ENCODE assay signal across 1 cellular context in the genomic region with DNA sequence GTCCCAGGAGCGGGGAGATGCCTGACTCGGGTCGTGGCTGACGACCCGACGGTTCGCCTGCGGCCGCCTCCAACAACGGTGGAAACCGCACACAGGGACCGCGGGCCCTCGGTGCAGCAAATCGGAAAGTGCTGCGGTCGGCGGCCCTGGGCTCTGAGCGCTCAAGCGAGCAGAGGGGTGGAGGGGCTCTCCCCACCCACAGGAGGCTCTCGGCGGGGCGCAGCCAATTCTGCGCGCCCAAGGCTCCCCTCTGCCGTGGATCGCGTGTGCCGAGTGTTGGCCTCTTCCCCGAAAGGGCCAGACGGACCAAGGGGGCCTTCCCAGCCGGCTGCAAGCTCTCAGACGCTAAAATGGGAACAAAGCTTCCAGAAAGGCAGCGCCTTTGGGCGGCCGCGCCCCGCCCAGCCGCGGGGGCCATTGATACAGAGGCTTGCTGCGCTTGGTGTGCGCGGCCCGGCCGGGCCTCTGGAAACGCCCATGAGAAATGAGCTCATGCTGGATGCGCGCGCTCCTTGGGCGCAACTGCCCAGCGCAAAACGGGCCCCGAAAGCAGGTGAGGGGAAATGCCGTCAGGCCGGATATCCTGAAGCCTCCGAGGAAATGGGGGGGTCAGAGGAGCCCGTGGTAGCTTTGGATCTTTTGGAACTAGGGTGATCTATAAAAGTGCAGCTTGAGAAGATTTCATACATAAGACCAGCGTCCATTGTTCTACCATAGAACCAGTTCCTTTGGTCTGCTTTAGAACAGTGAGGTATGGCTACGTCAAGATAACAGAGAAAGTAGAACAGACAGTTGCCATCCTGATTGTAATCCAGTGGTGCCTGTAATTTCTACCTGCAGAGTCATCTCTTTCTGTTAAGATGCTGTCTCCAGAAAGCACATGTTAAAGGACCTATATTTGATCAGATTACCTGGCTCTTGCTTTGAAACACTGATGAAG.
TF ChIP-seq lines count a peak whose summit lies in the region.

No MANE protein-coding gene starts in this region.

TF ChIP-seq in HEK293, 187 proteins besides CTCF, POLR2A, EP300 and RAD21 (continued from another document):
- TF ChIP-seq KLF9 (tag by site-specific recombination; IDR thresholded peaks at IDR 0.05; ENCODE audit: low read depth) (peak; percentile 79), ZNF391 (tag by site-specific recombination; IDR thresholded peaks at IDR 0.05; ENCODE audit: borderline replicate concordance, low read depth) (no peak; the same call in 1 of the 2 replicates), ZNF837 (tag by site-specific recombination; IDR thresholded peaks at IDR 0.05) (no peak), ZNF341 (tag by site-specific recombination; IDR thresholded peaks at IDR 0.05; ENCODE audit: low read depth) (0 out of 2 replicates have a peak, but pooled peaks have one; percentile 28), ZNF221 (tag by site-specific recombination; IDR thresholded peaks at IDR 0.05; ENCODE audit: borderline replicate concordance) (no peak), KLF1 (tag by site-specific recombination; IDR thresholded peaks at IDR 0.05) (peak; percentile 64), ZXDB (tag by site-specific recombination; IDR thresholded peaks at IDR 0.05) (peak; percentile 59), ZNF549 (tag by site-specific recombination; IDR thresholded peaks at IDR 0.05) (no peak), OVOL3 (tag by site-specific recombination; IDR thresholded peaks at IDR 0.05) (no peak), ZBTB7A (tag by site-specific recombination; IDR thresholded peaks at IDR 0.05; ENCODE audit: low read depth) (0 out of 2 replicates have a peak, but pooled peaks have one; percentile 42), KLF10 (tag by site-specific recombination; IDR thresholded peaks at IDR 0.05) (peak; percentile 91), ZNF324 (tag by site-specific recombination; IDR thresholded peaks at IDR 0.05) (0 out of 2 replicates have a peak, but pooled peaks have one; percentile 2), ZNF155 (tag by site-specific recombination; IDR thresholded peaks at IDR 0.05) (no peak), ZNF660 (tag by site-specific recombination; IDR thresholded peaks at IDR 0.05) (peak; percentile 27; the same call in 1 of the 2 replicates), ZNF514 (tag by site-specific recombination; IDR thresholded peaks at IDR 0.05) (no peak), ZNF2 (tag by site-specific recombination; IDR thresholded peaks at IDR 0.05) (peak; percentile 63), YY1 (tag by site-specific recombination; IDR thresholded peaks at IDR 0.05) (peak; percentile 74; the same call in 1 of the 2 replicates), KLF8 (tag by site-specific recombination; IDR thresholded peaks at IDR 0.05) (peak; percentile 75; the same call in 1 of the 2 replicates), SETDB1 (IDR thresholded peaks at IDR 0.05; ENCODE audit: insufficient read length, low read length) (peak; percentile 11), ZNF10 (tag by site-specific recombination; IDR thresholded peaks at IDR 0.05) (peak; percentile 98), ZNF48 (tag by site-specific recombination; IDR thresholded peaks at IDR 0.05) (no peak), ZNF664 (tag by site-specific recombination; IDR thresholded peaks at IDR 0.05) (no peak), ZNF777 (tag by site-specific recombination; IDR thresholded peaks at IDR 0.05; ENCODE audit: borderline replicate concordance) (peak; percentile 66; the same call in 1 of the 2 replicates), ZNF596 (tag by site-specific recombination; IDR thresholded peaks at IDR 0.05) (0 out of 2 replicates have a peak, but pooled peaks have one; percentile 38)
- TF ChIP-seq, protein P1, sequence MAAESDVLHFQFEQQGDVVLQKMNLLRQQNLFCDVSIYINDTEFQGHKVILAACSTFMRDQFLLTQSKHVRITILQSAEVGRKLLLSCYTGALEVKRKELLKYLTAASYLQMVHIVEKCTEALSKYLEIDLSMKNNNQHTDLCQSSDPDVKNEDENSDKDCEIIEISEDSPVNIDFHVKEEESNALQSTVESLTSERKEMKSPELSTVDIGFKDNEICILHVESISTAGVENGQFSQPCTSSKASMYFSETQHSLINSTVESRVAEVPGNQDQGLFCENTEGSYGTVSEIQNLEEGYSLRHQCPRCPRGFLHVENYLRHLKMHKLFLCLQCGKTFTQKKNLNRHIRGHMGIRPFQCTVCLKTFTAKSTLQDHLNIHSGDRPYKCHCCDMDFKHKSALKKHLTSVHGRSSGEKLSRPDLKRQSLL (tag by site-specific recombination; IDR thresholded peaks at IDR 0.05), result no peak
- TF ChIP-seq, protein P2, sequence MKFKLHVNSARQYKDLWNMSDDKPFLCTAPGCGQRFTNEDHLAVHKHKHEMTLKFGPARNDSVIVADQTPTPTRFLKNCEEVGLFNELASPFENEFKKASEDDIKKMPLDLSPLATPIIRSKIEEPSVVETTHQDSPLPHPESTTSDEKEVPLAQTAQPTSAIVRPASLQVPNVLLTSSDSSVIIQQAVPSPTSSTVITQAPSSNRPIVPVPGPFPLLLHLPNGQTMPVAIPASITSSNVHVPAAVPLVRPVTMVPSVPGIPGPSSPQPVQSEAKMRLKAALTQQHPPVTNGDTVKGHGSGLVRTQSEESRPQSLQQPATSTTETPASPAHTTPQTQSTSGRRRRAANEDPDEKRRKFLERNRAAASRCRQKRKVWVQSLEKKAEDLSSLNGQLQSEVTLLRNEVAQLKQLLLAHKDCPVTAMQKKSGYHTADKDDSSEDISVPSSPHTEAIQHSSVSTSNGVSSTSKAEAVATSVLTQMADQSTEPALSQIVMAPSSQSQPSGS (tag by site-specific recombination; IDR thresholded peaks at IDR 0.05; ENCODE audit: low read depth), result peak; percentile 54
- TF ChIP-seq, protein P3, sequence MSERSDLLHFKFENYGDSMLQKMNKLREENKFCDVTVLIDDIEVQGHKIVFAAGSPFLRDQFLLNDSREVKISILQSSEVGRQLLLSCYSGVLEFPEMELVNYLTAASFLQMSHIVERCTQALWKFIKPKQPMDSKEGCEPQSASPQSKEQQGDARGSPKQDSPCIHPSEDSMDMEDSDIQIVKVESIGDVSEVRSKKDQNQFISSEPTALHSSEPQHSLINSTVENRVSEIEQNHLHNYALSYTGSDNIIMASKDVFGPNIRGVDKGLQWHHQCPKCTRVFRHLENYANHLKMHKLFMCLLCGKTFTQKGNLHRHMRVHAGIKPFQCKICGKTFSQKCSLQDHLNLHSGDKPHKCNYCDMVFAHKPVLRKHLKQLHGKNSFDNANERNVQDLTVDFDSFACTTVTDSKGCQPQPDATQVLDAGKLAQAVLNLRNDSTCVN (tag by site-specific recombination; optimal IDR thresholded peaks at IDR 0.05), result peak; percentile 79
- TF ChIP-seq, protein P4, sequence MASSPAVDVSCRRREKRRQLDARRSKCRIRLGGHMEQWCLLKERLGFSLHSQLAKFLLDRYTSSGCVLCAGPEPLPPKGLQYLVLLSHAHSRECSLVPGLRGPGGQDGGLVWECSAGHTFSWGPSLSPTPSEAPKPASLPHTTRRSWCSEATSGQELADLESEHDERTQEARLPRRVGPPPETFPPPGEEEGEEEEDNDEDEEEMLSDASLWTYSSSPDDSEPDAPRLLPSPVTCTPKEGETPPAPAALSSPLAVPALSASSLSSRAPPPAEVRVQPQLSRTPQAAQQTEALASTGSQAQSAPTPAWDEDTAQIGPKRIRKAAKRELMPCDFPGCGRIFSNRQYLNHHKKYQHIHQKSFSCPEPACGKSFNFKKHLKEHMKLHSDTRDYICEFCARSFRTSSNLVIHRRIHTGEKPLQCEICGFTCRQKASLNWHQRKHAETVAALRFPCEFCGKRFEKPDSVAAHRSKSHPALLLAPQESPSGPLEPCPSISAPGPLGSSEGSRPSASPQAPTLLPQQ (tag by site-specific recombination; IDR thresholded peaks at IDR 0.05), result peak; percentile 48; the same call in 1 of the 2 replicates
- TF ChIP-seq, protein P5, sequence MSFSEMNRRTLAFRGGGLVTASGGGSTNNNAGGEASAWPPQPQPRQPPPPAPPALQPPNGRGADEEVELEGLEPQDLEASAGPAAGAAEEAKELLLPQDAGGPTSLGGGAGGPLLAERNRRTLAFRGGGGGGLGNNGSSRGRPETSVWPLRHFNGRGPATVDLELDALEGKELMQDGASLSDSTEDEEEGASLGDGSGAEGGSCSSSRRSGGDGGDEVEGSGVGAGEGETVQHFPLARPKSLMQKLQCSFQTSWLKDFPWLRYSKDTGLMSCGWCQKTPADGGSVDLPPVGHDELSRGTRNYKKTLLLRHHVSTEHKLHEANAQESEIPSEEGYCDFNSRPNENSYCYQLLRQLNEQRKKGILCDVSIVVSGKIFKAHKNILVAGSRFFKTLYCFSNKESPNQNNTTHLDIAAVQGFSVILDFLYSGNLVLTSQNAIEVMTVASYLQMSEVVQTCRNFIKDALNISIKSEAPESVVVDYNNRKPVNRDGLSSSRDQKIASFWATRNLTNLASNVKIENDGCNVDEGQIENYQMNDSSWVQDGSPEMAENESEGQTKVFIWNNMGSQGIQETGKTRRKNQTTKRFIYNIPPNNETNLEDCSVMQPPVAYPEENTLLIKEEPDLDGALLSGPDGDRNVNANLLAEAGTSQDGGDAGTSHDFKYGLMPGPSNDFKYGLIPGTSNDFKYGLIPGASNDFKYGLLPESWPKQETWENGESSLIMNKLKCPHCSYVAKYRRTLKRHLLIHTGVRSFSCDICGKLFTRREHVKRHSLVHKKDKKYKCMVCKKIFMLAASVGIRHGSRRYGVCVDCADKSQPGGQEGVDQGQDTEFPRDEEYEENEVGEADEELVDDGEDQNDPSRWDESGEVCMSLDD (tag by site-specific recombination; IDR thresholded peaks at IDR 0.05), result peak; percentile 24; the same call in 1 of the 2 replicates
- TF ChIP-seq, protein P6, sequence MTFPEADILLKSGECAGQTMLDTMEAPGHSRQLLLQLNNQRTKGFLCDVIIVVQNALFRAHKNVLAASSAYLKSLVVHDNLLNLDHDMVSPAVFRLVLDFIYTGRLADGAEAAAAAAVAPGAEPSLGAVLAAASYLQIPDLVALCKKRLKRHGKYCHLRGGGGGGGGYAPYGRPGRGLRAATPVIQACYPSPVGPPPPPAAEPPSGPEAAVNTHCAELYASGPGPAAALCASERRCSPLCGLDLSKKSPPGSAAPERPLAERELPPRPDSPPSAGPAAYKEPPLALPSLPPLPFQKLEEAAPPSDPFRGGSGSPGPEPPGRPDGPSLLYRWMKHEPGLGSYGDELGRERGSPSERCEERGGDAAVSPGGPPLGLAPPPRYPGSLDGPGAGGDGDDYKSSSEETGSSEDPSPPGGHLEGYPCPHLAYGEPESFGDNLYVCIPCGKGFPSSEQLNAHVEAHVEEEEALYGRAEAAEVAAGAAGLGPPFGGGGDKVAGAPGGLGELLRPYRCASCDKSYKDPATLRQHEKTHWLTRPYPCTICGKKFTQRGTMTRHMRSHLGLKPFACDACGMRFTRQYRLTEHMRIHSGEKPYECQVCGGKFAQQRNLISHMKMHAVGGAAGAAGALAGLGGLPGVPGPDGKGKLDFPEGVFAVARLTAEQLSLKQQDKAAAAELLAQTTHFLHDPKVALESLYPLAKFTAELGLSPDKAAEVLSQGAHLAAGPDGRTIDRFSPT (tag by site-specific recombination; IDR thresholded peaks at IDR 0.05), result 0 out of 2 replicates have a peak, but pooled peaks have one; percentile 35
- TF ChIP-seq, protein P7, sequence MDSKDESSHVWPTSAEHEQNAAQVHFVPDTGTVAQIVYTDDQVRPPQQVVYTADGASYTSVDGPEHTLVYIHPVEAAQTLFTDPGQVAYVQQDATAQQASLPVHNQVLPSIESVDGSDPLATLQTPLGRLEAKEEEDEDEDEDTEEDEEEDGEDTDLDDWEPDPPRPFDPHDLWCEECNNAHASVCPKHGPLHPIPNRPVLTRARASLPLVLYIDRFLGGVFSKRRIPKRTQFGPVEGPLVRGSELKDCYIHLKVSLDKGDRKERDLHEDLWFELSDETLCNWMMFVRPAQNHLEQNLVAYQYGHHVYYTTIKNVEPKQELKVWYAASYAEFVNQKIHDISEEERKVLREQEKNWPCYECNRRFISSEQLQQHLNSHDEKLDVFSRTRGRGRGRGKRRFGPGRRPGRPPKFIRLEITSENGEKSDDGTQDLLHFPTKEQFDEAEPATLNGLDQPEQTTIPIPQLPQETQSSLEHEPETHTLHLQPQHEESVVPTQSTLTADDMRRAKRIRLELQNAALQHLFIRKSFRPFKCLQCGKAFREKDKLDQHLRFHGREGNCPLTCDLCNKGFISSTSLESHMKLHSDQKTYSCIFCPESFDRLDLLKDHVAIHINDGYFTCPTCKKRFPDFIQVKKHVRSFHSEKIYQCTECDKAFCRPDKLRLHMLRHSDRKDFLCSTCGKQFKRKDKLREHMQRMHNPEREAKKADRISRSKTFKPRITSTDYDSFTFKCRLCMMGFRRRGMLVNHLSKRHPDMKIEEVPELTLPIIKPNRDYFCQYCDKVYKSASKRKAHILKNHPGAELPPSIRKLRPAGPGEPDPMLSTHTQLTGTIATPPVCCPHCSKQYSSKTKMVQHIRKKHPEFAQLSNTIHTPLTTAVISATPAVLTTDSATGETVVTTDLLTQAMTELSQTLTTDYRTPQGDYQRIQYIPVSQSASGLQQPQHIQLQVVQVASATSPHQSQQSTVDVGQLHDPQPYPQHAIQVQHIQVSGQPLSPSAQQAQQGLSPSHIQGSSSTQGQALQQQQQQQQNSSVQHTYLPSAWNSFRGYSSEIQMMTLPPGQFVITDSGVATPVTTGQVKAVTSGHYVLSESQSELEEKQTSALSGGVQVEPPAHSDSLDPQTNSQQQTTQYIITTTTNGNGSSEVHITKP (tag by site-specific recombination; IDR thresholded peaks at IDR 0.05), result peak; percentile 86
